ENCODE assay signal across 29 cellular contexts in the genomic region with DNA sequence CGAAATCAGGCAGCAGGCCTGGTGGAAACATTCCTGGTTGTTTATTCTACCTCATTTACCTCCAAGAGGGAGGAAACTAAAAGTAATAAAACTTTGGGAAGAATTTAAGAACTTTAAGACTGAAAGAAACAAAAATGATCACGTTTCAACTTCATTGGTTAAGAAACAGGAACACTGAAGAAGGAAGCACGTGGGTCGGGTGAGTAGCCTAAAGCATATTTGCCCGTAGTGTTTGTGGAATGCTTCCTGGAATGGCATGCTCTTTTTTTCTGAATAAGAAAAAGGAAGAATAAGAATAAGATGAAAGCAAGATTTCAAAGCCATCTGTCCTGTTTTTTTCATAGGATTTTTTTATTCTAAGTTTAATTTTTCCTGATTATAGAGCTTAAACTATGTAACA.
DNase-seq lines count a peak whose midpoint lies in the region; TF ChIP-seq lines count a peak whose summit lies in the region.
"Had no signal": no experiment of that assay in that cellular context is flagged by ENCODE, and none has a peak within 500 bp of the region (broad histone marks: within the 10 kb centered on the region; RNA-seq: fewer than 3 reads in every experiment).

No MANE protein-coding gene starts in this region.

- H3K9ac ChIP-seq in BLaER1 treated with 17β-estradiol and CSF1 and Interleukin-3, amounts not matched to agents 10 nM and 100 nM = no peak overlapping the region
- no peak overlapping the region for H3K9ac ChIP-seq in trophoblast cell (ENCODE audit: low read length)
- H3K9ac ChIP-seq in GM23248 = no peak overlapping the region

- H3K79me2 ChIP-seq in trophoblast cell (ENCODE audit: control insufficient read depth, insufficient read depth, low read length, poor library complexity) (no peaks in the 10 kb centered on the region), GM23248 (ENCODE audit: insufficient read depth) (no peaks in the 10 kb centered on the region)

- H3K23ac ChIP-seq in trophoblast cell (ENCODE audit: low read length) = no peak overlapping the region

- H3K27me3 Mint-ChIP-seq in HFFc6 (ENCODE audit: insufficient read depth) = no peaks in the 10 kb centered on the region
- H3K27me3 Mint-ChIP-seq in dendritic cell treated with granulocyte-macrophage colony-stimulating factor and Interleukin-4, amounts not matched to agents 40 ng/mL and 50 ng/mL, for 4 days = no peaks in the 10 kb centered on the region
- H3K27me3 Mint-ChIP-seq: activated naive CD8-positive, alpha-beta T cell; effector memory CD8-positive, alpha-beta T cell; naive thymus-derived CD4-positive, alpha-beta T cell; progenitor cell of endocrine pancreas had no signal

- TF ChIP-seq CTCF in HFFc6 (IDR thresholded peaks at IDR 0.05) = no peak

- no peak overlapping the region for H2BK5ac ChIP-seq in trophoblast cell (ENCODE audit: low read depth, low read length, poor library complexity)

- H3F3A ChIP-seq in GM23248 (ENCODE audit: insufficient read depth) = no peaks in the 10 kb centered on the region

- no peaks in the 10 kb centered on the region for H3K9me2 ChIP-seq in GM23248 (ENCODE audit: insufficient read depth)

- no peaks in the 10 kb centered on the region for H3K27me3 ChIP-seq in BLaER1 treated with 17β-estradiol and CSF1 and Interleukin-3, amounts not matched to agents 10 nM and 100 nM
- no peaks in the 10 kb centered on the region for H3K27me3 ChIP-seq in trophoblast cell (ENCODE audit: insufficient read depth, low read length)
- H3K27me3 ChIP-seq in GM23248 (replicated peaks; ENCODE audit: insufficient read depth) = no peaks in the 10 kb centered on the region
- H3K27me3 ChIP-seq: neutrophil, upper lobe of left lung had no signal

- no peak overlapping the region for H3K4ac ChIP-seq in trophoblast cell (ENCODE audit: low read depth, low read length)

- H3K4me1 Mint-ChIP-seq in HFFc6 (ENCODE audit: low read depth) = peaks cover 15% of the 10 kb centered on the region
- peaks cover 33% of the 10 kb centered on the region for H3K4me1 Mint-ChIP-seq in dendritic cell treated with granulocyte-macrophage colony-stimulating factor and Interleukin-4, amounts not matched to agents 40 ng/mL and 50 ng/mL, for 4 days (ENCODE audit: low read depth)

- no peaks in the 10 kb centered on the region for H4K20me1 ChIP-seq in BLaER1 treated with 17β-estradiol and CSF1 and Interleukin-3, amounts not matched to agents 10 nM and 100 nM
- H4K20me1 ChIP-seq in GM23248 (ENCODE audit: insufficient read depth) = no peaks in the 10 kb centered on the region

- no peak overlapping the region for H3K4me3 Mint-ChIP-seq in HFFc6
- peak overlapping the region; percentile 14 for H3K4me3 Mint-ChIP-seq in dendritic cell treated with granulocyte-macrophage colony-stimulating factor and Interleukin-4, amounts not matched to agents 40 ng/mL and 50 ng/mL, for 4 days
- H3K4me3 Mint-ChIP-seq: activated naive CD8-positive, alpha-beta T cell; CD8-positive, alpha-beta T cell; effector memory CD8-positive, alpha-beta T cell; naive thymus-derived CD4-positive, alpha-beta T cell had no signal

- no peak overlapping the region for H3K27ac ChIP-seq in BLaER1 treated with 17β-estradiol and CSF1 and Interleukin-3, amounts not matched to agents 10 nM and 100 nM
- H3K27ac ChIP-seq in trophoblast cell (ENCODE audit: low read depth, low read length) = no peak overlapping the region
- no peak overlapping the region for H3K27ac ChIP-seq in GM23248
- H3K27ac ChIP-seq: neutrophil had no signal

- H4K8ac ChIP-seq in trophoblast cell (ENCODE audit: low read depth, low read length) = peak overlapping the region; percentile 25

- peaks cover 58 to 73% (median 66%) of the 10 kb centered on the region in 10 experiments for H3K4me1 ChIP-seq in BLaER1 treated with 17β-estradiol and CSF1 and Interleukin-3, amounts not matched to agents 10 nM and 100 nM
- peaks cover 0 to 2% of the 10 kb centered on the region in 2 experiments for H3K4me1 ChIP-seq in trophoblast cell (ENCODE audit: control insufficient read depth in 1 of 2, insufficient read depth in 2 of 2, low read length in 2 of 2)
- no peaks in the 10 kb centered on the region for H3K4me1 ChIP-seq in GM23248 (ENCODE audit: insufficient read depth)

- no peaks in the 10 kb centered on the region for H3K79me1 ChIP-seq in trophoblast cell (ENCODE audit: low read length)

- intact Hi-C loops in dendritic cell treated with granulocyte-macrophage colony-stimulating factor and Interleukin-4, amounts not matched to agents 40 ng/mL and 50 ng/mL, for 4 days (cut with micrococcal nuclease) = loop anchor here (10.0 kb wide), 1 partner anchor 308 kb away; the partner anchor contains the start of gene UVRAG

- H3K9me3 Mint-ChIP-seq in HFFc6 = no peaks in the 10 kb centered on the region
- H3K9me3 Mint-ChIP-seq in dendritic cell treated with granulocyte-macrophage colony-stimulating factor and Interleukin-4, amounts not matched to agents 40 ng/mL and 50 ng/mL, for 4 days = no peaks in the 10 kb centered on the region
- H3K9me3 Mint-ChIP-seq: CD8-positive, alpha-beta T cell; effector memory CD8-positive, alpha-beta T cell; naive thymus-derived CD4-positive, alpha-beta T cell had no signal

- H2AFZ ChIP-seq in trophoblast cell (ENCODE audit: insufficient read depth, low read length, poor library complexity) (no peak overlapping the region), GM23248 (no peak overlapping the region)

- H4K91ac ChIP-seq in trophoblast cell (ENCODE audit: low read depth, low read length) = no peak overlapping the region

- DNase-seq in HFFc6 (peak; percentile 40), trophoblast cell (peak; percentile 64 to 82), GM23248 (no peak), NCI-H1417 treated with DMSO at 0.1 percent for 48 hours (lab: John Stamatoyannopoulos, UW) (no peak)
- DNase-seq in stimulated activated CD8-positive, alpha-beta memory T cell treated with anti-CD3 and anti-CD28 coated beads, Interleukin-4, amount 100 ng/mL, for 48 hours = no peak
- no peak for DNase-seq in activated CD4-positive, CD25-positive, alpha-beta regulatory T cell (lab: John Stamatoyannopoulos, UW)
- DNase-seq: activated CD4-positive, alpha-beta T cell treated with anti-CD3 and anti-CD28 coated beads for 4 hours; activated effector memory CD4-positive, alpha-beta T cell treated with Interleukin-2 at 50 U/mL for 16 hours; activated T-cell treated with anti-CD3 and anti-CD28 coated beads for 4 hours; caudate nucleus; CD8-positive, alpha-beta T cell; cortex of kidney; effector memory CD8-positive, alpha-beta T cell; Karpas-422; kidney; midbrain; naive thymus-derived CD4-positive, alpha-beta T cell; NCI-H1436 treated with DMSO at 0.1 percent for 48 hours; NCI-H2107; NCI-H345; Right ventricle myocardium superior; stimulated activated CD4-positive, alpha-beta T cell treated with anti-CD3 and anti-CD28 coated beads, Interleukin-4, amount 100 ng/mL, for 1 hour had no signal

- no peak overlapping the region for H2AK5ac ChIP-seq in trophoblast cell (ENCODE audit: low read length)

- peak overlapping the region; percentile 33; the same call in 1 of the 2 replicates for H3K27ac Mint-ChIP-seq in HFFc6
- H3K27ac Mint-ChIP-seq in dendritic cell treated with granulocyte-macrophage colony-stimulating factor and Interleukin-4, amounts not matched to agents 40 ng/mL and 50 ng/mL, for 4 days = peak overlapping the region; percentile 86
- H3K27ac Mint-ChIP-seq: activated naive CD8-positive, alpha-beta T cell; CD8-positive, alpha-beta T cell; effector memory CD8-positive, alpha-beta T cell; naive thymus-derived CD4-positive, alpha-beta T cell; progenitor cell of endocrine pancreas had no signal

- H3K9me3 ChIP-seq in BLaER1 treated with 17β-estradiol and CSF1 and Interleukin-3, amounts not matched to agents 10 nM and 100 nM (replicated peaks in 1 of 11) = peaks cover 0 to 7% (median 0%) of the 10 kb centered on the region in 11 experiments; a peak in 4 of 22 replicates
- H3K9me3 ChIP-seq in trophoblast cell (ENCODE audit: insufficient read depth, low read depth, low read length) = peaks cover 2% of the 10 kb centered on the region
- no peaks in the 10 kb centered on the region for H3K9me3 ChIP-seq in GM23248 (ENCODE audit: low read depth)
- H3K9me3 ChIP-seq: HAP-1, neutrophil, upper lobe of left lung had no signal

- H3K4me2 ChIP-seq in BLaER1 treated with 17β-estradiol and CSF1 and Interleukin-3, amounts not matched to agents 10 nM and 100 nM = peak overlapping the region in 9 of 11 experiments; percentile 11 to 79 (median 36); a peak in 11 of 22 replicates
- H3K4me2 ChIP-seq in trophoblast cell (ENCODE audit: low read length) (no peak overlapping the region), GM23248 (ENCODE audit: unreplicated experiment) (no peak overlapping the region)

- no peak overlapping the region for H2BK120ac ChIP-seq in trophoblast cell (ENCODE audit: insufficient read depth, low read length, poor library complexity)

- no peak overlapping the region for H3K18ac ChIP-seq in trophoblast cell (ENCODE audit: low read length)

- in situ Hi-C loops in GM23248 (cut with MboI) = no loop called here

- no CpG with 5 or more reads among the region's 5 CpGs for WGBS in trophoblast cell (ENCODE audit: extremely low coverage, insufficient coverage, insufficient read length)
- WGBS in GM23248 (ENCODE audit: low coverage in 1 of 2, low lambda C conversion rate in 2 of 2, missing lambda C conversion rate in 2 of 2), 2 experiments = 87% methylated on average over 5 of the region's 5 CpGs

- H3K14ac ChIP-seq in trophoblast cell (ENCODE audit: low read length) = no peak overlapping the region

- no peak overlapping the region for H2BK12ac ChIP-seq in trophoblast cell (ENCODE audit: low read length)

- H3K36me3 ChIP-seq in BLaER1 treated with 17β-estradiol and CSF1 and Interleukin-3, amounts not matched to agents 10 nM and 100 nM = peaks cover 3 to 27% (median 15%) of the 10 kb centered on the region in 11 experiments; a peak in 14 of 22 replicates
- H3K36me3 ChIP-seq in trophoblast cell (ENCODE audit: control insufficient read depth in 1 of 2, insufficient read depth in 2 of 2, low read length in 2 of 2) = no peaks in the 10 kb centered on the region
- no peaks in the 10 kb centered on the region for H3K36me3 ChIP-seq in GM23248 (ENCODE audit: low read depth)
- H3K36me3 ChIP-seq: HAP-1, neutrophil, upper lobe of left lung had no signal

- peaks cover 4% of the 10 kb centered on the region; the same call in 1 of the 2 replicates for H3K36me3 Mint-ChIP-seq in HFFc6 (ENCODE audit: low read depth)
- peaks cover 43% of the 10 kb centered on the region for H3K36me3 Mint-ChIP-seq in dendritic cell treated with granulocyte-macrophage colony-stimulating factor and Interleukin-4, amounts not matched to agents 40 ng/mL and 50 ng/mL, for 4 days (ENCODE audit: low read depth)

- no peak overlapping the region for H4K12ac ChIP-seq in trophoblast cell (ENCODE audit: low read depth, low read length)

- H3K4me3 ChIP-seq in BLaER1 treated with 17β-estradiol and CSF1 and Interleukin-3, amounts not matched to agents 10 nM and 100 nM = no peak overlapping the region
- H3K4me3 ChIP-seq in trophoblast cell (ENCODE audit: low read depth, low read length) = no peak overlapping the region
- H3K4me3 ChIP-seq in GM23248 = no peak overlapping the region
- H3K4me3 ChIP-seq: HAP-1, upper lobe of left lung had no signal

Comparison
In these comparisons a context has a peak if more than half of its experiments do, and no peak if none do; other contexts are left out.
1. H3K4me2 ChIP-seq: peak in BLaER1 treated with 17β-estradiol and CSF1 and Interleukin-3, amounts not matched to agents 10 nM and 100 nM (9 of 11); none in trophoblast cell (single experiment) and GM23248 (single experiment).
2. DNase-seq: peak in HFFc6 (single experiment) and trophoblast cell (2 of 2); none in GM23248 (single experiment), NCI-H1417 treated with DMSO at 0.1 percent for 48 hours (single experiment), stimulated activated CD8-positive, alpha-beta memory T cell treated with anti-CD3 and anti-CD28 coated beads, Interleukin-4, amount 100 ng/mL, for 48 hours (single experiment) and activated CD4-positive, CD25-positive, alpha-beta regulatory T cell (0 of 4).